ENCODE assay signal across 24 cellular contexts in genomic region chr6:43457643-43458042, GRCh38. TPM values are rescaled to one million over a fixed set of nuclear protein-coding genes. Genes with fewer than 3 reads are reported as not detected.
A peak's percentile ranks its signal among the peaks of the same experiment; 100 is the strongest.
DNase-seq lines count a peak whose midpoint lies in the region; ATAC-seq, FAIRE-seq and TF ChIP-seq lines count a peak whose summit lies in the region.
"Had no signal": no experiment of that assay in that cellular context is flagged by ENCODE, and none has a peak within 500 bp of the region (broad histone marks: within the 10 kb centered on the region; RNA-seq: fewer than 3 reads in every experiment).

No MANE protein-coding gene starts in this region.

- ATAC-seq in HCT116 = no peak
- no peak for ATAC-seq in HG03469 (IDR thresholded peaks at IDR 0.05; ENCODE audit: unreplicated experiment)
- no peak for ATAC-seq in GM18868 (IDR thresholded peaks at IDR 0.05; ENCODE audit: unreplicated experiment)
- ATAC-seq: activated CD4-positive, CD25-positive, alpha-beta regulatory T cell treated with anti-CD3 and anti-CD28 coated beads, Interleukin-2, amount 50 U/mL, for 24 hours; activated CD8-positive, alpha-beta T cell treated with anti-CD3 and anti-CD28 coated beads for 36 hours; left ventricle myocardium superior; psoas muscle; stimulated activated memory B cell treated with anti-CD40 and anti-IgM and Interleukin-4, amounts not matched to agents 10 μg/mL and 1 μg/mL and 100 μg/mL, for 72 hours had no signal

- CTCF ChIA-PET in HCT116 (lab: Charles Lee) = interaction anchor here (0.7 to 4.6 kb wide), 9 partner anchors 13 to 553 kb away, joined by 3 to 31 read pairs (median 5); partner anchors contain the start of gene LRRC73

- no peaks in the 10 kb centered on the region for H3K9me3 Mint-ChIP-seq in nephron
- H3K9me3 Mint-ChIP-seq: activated CD8-positive, alpha-beta T cell treated with anti-CD3 and anti-CD28 coated beads for 36 hours; stimulated activated memory B cell treated with anti-CD40 and anti-IgM and Interleukin-4, amounts not matched to agents 10 μg/mL and 1 μg/mL and 100 μg/mL, for 72 hours had no signal

- TF ChIP-seq RAD21 in HCT116 (IDR thresholded peaks at IDR 0.05; ENCODE audit: low read depth) = no peak

- peak overlapping the region; percentile 24 to 43 for H3K4me3 ChIP-seq in HCT116 (replicated peaks in 1 of 2; ENCODE audit: low read depth in 1 of 2, low read length in 2 of 2)
- no peak overlapping the region for H3K4me3 ChIP-seq in OCI-LY1 (ENCODE audit: low read depth, low read length, poor library complexity, severe bottlenecking)
- H3K4me3 ChIP-seq: psoas muscle had no signal

- H3K9me2 ChIP-seq in HCT116 (ENCODE audit: insufficient read depth) (no peaks in the 10 kb centered on the region), OCI-LY1 (ENCODE audit: low read depth, low read length) (no peaks in the 10 kb centered on the region)

- peaks cover 8 to 39% of the 10 kb centered on the region in 2 experiments; a peak in 3 of 4 replicates for H3K4me1 ChIP-seq in HCT116 (ENCODE audit: control insufficient read depth in 1 of 2, insufficient read depth in 2 of 2, low read length in 2 of 2)
- peaks cover 20% of the 10 kb centered on the region for H3K4me1 ChIP-seq in OCI-LY1 (ENCODE audit: insufficient read depth, low read length, severe bottlenecking)

- H3K36me3 ChIP-seq in HCT116 (ENCODE audit: control insufficient read depth in 1 of 2, insufficient read depth in 2 of 2, low read length in 2 of 2) = no peaks in the 10 kb centered on the region
- peaks cover 7% of the 10 kb centered on the region for H3K36me3 ChIP-seq in OCI-LY1 (ENCODE audit: insufficient read depth, low read length)

- RAD21 ChIA-PET in HCT116 (lab: Charles Lee; ENCODE audit: low non-redundant PET in 1 of 2, low total read pairs in 2 of 2, uncharacterized antibody in 2 of 2, unreplicated experiment in 2 of 2) = interaction anchor here (0.7 to 1.2 kb wide), 5 partner anchors 10 to 285 kb away, joined by 3 to 6 read pairs (median 3); no protein-coding TSS in a partner anchor

- H3K27ac ChIP-seq in C4-2B = no peak overlapping the region
- H3K27ac ChIP-seq in HCT116 (ENCODE audit: low read depth, low read length) = no peak overlapping the region
- no peak overlapping the region for H3K27ac ChIP-seq in OCI-LY1 (ENCODE audit: low read depth, low read length, poor library complexity, severe bottlenecking)
- H3K27ac ChIP-seq: psoas muscle had no signal

- POLR2A ChIA-PET in HCT116 (lab: Charles Lee) = interaction anchor here (0.6 to 1.1 kb wide), 4 partner anchors 19 to 541 kb away, joined by 3 read pairs; no protein-coding TSS in a partner anchor

- no peak overlapping the region for H3K9ac ChIP-seq in HCT116 (ENCODE audit: low read length)
- no peak overlapping the region for H3K9ac ChIP-seq in OCI-LY1 (ENCODE audit: low read length)

- H2AFZ ChIP-seq in HCT116 (ENCODE audit: low read depth, low read length, poor library complexity, severe bottlenecking) = peak overlapping the region; percentile 62
- no peak overlapping the region for H2AFZ ChIP-seq in OCI-LY1 (ENCODE audit: low read length)

- H3F3A ChIP-seq in OCI-LY1 (ENCODE audit: insufficient read depth, low read length) = no peaks in the 10 kb centered on the region

- H3K27me3 ChIP-seq in HCT116 (ENCODE audit: insufficient read depth, low read length) = no peaks in the 10 kb centered on the region
- H3K27me3 ChIP-seq in OCI-LY1 (ENCODE audit: insufficient read depth, low read length) = no peaks in the 10 kb centered on the region

- intact Hi-C loops in HCT116 (cut with micrococcal nuclease) = no loop called here

- peaks cover 64% of the 10 kb centered on the region for H3K27me3 Mint-ChIP-seq in nephron (ENCODE audit: low read depth)

- H3K79me2 ChIP-seq in HCT116 (ENCODE audit: insufficient read depth, low read length) (no peaks in the 10 kb centered on the region), OCI-LY1 (ENCODE audit: insufficient read depth, low read length) (no peaks in the 10 kb centered on the region)

- DNase-seq in HCT116 (ENCODE audit: low read depth, low spot score) (no peak), middle frontal gyrus (ENCODE audit: extremely low spot score, low spot score) (no peak), HTR-8/SVneo (ENCODE audit: insufficient read length, low spot score) (no peak)
- DNase-seq: activated CD8-positive, alpha-beta T cell treated with anti-CD3 and anti-CD28 coated beads for 36 hours; activated effector memory CD4-positive, alpha-beta T cell treated with anti-CD3 and anti-CD28 coated beads, Interleukin-2, amount 50 U/mL, for 16 hours; activated T-cell treated with anti-CD3 and anti-CD28 coated beads for 4 hours; CD4-positive, alpha-beta memory T cell; cerebellar nuclear complex; left ventricle myocardium superior; NCI-H1048; NCI-H2029; NCI-H510A treated with DMSO at 0.1 percent for 48 hours; psoas muscle; stimulated activated CD4-positive, alpha-beta T cell treated with anti-CD3 and anti-CD28 coated beads, Interleukin-2, amount 100 ng/mL, for 24 hours had no signal

- FAIRE-seq in HTR-8/SVneo (lab: Jason Lieb, UNC) = no peak
- FAIRE-seq: GM12891 had no signal

- no peak for TF ChIP-seq POLR2A in HCT116 (IDR thresholded peaks at IDR 0.05; ENCODE audit: borderline replicate concordance, extremely low read depth, insufficient read depth, insufficient read length)

- no peaks in the 10 kb centered on the region for H4K20me1 ChIP-seq in HCT116 (ENCODE audit: insufficient read depth)
- H4K20me1 ChIP-seq in OCI-LY1 (ENCODE audit: insufficient read depth, low read length) = no peaks in the 10 kb centered on the region

- peak; percentile 39 for TF ChIP-seq CTCF in C4-2B (conservative IDR thresholded peaks at IDR 0.05)
- peak; percentile 24 to 44 (median 37); a peak in 4 of 6 replicates for TF ChIP-seq CTCF in HCT116 (IDR thresholded peaks at IDR 0.05 in 2 of 3, conservative IDR thresholded peaks at IDR 0.05 in 1 of 3; ENCODE audit: borderline replicate concordance in 1 of 3, insufficient read depth in 1 of 3, low read depth in 2 of 3, low read length in 2 of 3)
- TF ChIP-seq CTCF in OCI-LY1 (IDR thresholded peaks at IDR 0.05; ENCODE audit: low read length) = peak; percentile 34
- TF ChIP-seq CTCF in nephron (IDR thresholded peaks at IDR 0.05; ENCODE audit: unreplicated experiment in 3 of 3) = no peak

- H3K4me1 Mint-ChIP-seq in nephron = peaks cover 12% of the 10 kb centered on the region

- H3K36me3 Mint-ChIP-seq in nephron (ENCODE audit: low read depth) = peaks cover 8% of the 10 kb centered on the region
- H3K36me3 Mint-ChIP-seq: stimulated activated memory B cell treated with anti-CD40 and anti-IgM and Interleukin-4, amounts not matched to agents 10 μg/mL and 1 μg/mL and 100 μg/mL, for 72 hours had no signal

- peak overlapping the region in 2 of 3 experiments; percentile 43 to 53 for H3K4me3 Mint-ChIP-seq in nephron
- H3K4me3 Mint-ChIP-seq: activated CD8-positive, alpha-beta T cell treated with anti-CD3 and anti-CD28 coated beads for 36 hours; stimulated activated memory B cell treated with anti-CD40 and anti-IgM and Interleukin-4, amounts not matched to agents 10 μg/mL and 1 μg/mL and 100 μg/mL, for 72 hours had no signal

- no TSS peak for BruUV-seq in HCT116 (replicated peaks; lab: Mats Ljungman, UMichigan)

- H3K4me2 ChIP-seq in HCT116 (ENCODE audit: low read length) = peak overlapping the region; percentile 76
- H3K4me2 ChIP-seq in OCI-LY1 (ENCODE audit: low read length) = peak overlapping the region; percentile 44; the same call in 1 of the 2 replicates

- H3K27ac Mint-ChIP-seq in nephron = no peak overlapping the region
- H3K27ac Mint-ChIP-seq: activated CD8-positive, alpha-beta T cell treated with anti-CD3 and anti-CD28 coated beads for 36 hours; stimulated activated memory B cell treated with anti-CD40 and anti-IgM and Interleukin-4, amounts not matched to agents 10 μg/mL and 1 μg/mL and 100 μg/mL, for 72 hours had no signal

- H3K9me3 ChIP-seq in HCT116 (ENCODE audit: control insufficient read depth in 1 of 2, insufficient read depth in 1 of 2, low read depth in 1 of 2, low read length in 2 of 2) (no peaks in the 10 kb centered on the region), OCI-LY1 (ENCODE audit: low read length) (no peaks in the 10 kb centered on the region)
- H3K9me3 ChIP-seq: psoas muscle had no signal

TF ChIP-seq in HCT116, 20 proteins besides CTCF, POLR2A, EP300 and RAD21:
- TF ChIP-seq ZNF274 (IDR thresholded peaks at IDR 0.05; ENCODE audit: low read depth, low read length) (no peak), EZH2phosphoT487 (IDR thresholded peaks at IDR 0.05; ENCODE audit: borderline replicate concordance) (no peak), JUND (IDR thresholded peaks at IDR 0.05) (no peak), YY1 (IDR thresholded peaks at IDR 0.05; ENCODE audit: extremely low read depth, insufficient replicate concordance, low read depth, low read length) (no peak), EZH2 (IDR thresholded peaks at IDR 0.05) (no peak), CBX3 (IDR thresholded peaks at IDR 0.05; ENCODE audit: low read depth) (no peak), MAX (IDR thresholded peaks at IDR 0.05) (no peak), POLR2AphosphoS5 (IDR thresholded peaks at IDR 0.05; ENCODE audit: low read depth, low read length) (no peak), SIN3A (IDR thresholded peaks at IDR 0.05; ENCODE audit: low read depth) (no peak), ZFX (IDR thresholded peaks at IDR 0.05) (no peak)

RNA-seq across cellular contexts. Expression of gene DLK2, which starts 2.3 kb away (rescaled TPM):
- total RNA-seq in HCT116 (2021; ENCODE audit: unreplicated experiment) = 1.6 TPM
- polyA plus RNA-seq in HCT116 (2012) = 2.7 and 2.8 TPM in 2 replicates

RNA-seq across cellular contexts. Expression of gene TJAP1, which starts 19.7 kb away (rescaled TPM):
- 45.2 TPM for total RNA-seq in HCT116 (2021; ENCODE audit: unreplicated experiment)
- polyA plus RNA-seq in HCT116 (2012) = 29.1 and 32.0 TPM in 2 replicates

RNA-seq across cellular contexts. Expression of gene ABCC10, which starts 30.3 kb away (rescaled TPM):
- 29.9 TPM for total RNA-seq in HCT116 (2021; ENCODE audit: unreplicated experiment)
- polyA plus RNA-seq in HCT116 (2012) = 14.5 and 16.4 TPM in 2 replicates

RNA-seq across cellular contexts. Expression of gene LRRC73, which starts 52.5 kb away (rescaled TPM):
- 1.2 TPM for total RNA-seq in HCT116 (2021; ENCODE audit: unreplicated experiment)
- polyA plus RNA-seq in HCT116 (2012) = 0.65 and 0.97 TPM in 2 replicates
- total RNA-seq: epithelial cell of proximal tubule, mononuclear cell had no signal
- polyA plus RNA-seq: CD4-positive, alpha-beta memory T cell had no signal

RNA-seq across cellular contexts. Expression of gene YIPF3, which starts 59.1 kb away (rescaled TPM):
- 84.5 TPM for total RNA-seq in HCT116 (2021; ENCODE audit: unreplicated experiment)
- polyA plus RNA-seq in HCT116 (2012) = 112 and 118 TPM in 2 replicates

Comparison
In these comparisons a context has a peak if more than half of its experiments do, and no peak if none do; other contexts are left out.
1. CTCF ChIP-seq: peak in C4-2B (single experiment), HCT116 (3 of 3) and OCI-LY1 (single experiment); none in nephron (0 of 3).